8 cellular contexts compared by ENCODE assay signal in genomic region chr2:218397502-218398436, GRCh38. TPM values are rescaled to one million over a fixed set of nuclear protein-coding genes. Genes with fewer than 3 reads are reported as not detected.
A peak's percentile ranks its signal among the peaks of the same experiment; 100 is the strongest.
DNase-seq lines count a peak whose midpoint lies in the region; ATAC-seq and TF ChIP-seq lines count a peak whose summit lies in the region.

No MANE protein-coding gene starts in this region.

- DNase-seq in D341Med (ENCODE audit: low spot score) (peak; percentile 35), GM20000 (ENCODE audit: low spot score) (peak; percentile 83), NCI-H1105 (lab: John Stamatoyannopoulos, UW) (peak; percentile 37), UCSD-AML1 (lab: John Stamatoyannopoulos, UW; ENCODE audit: unreplicated experiment) (peak; percentile 90), dorsolateral prefrontal cortex (peak in 3 of 10 donors; percentile 29 to 56 (median 46)), lower leg skin (ENCODE audit: low spot score in 2 of 2) (peak in 1 of 2 donors; percentile 95)

- intact Hi-C loops in dorsolateral prefrontal cortex (cut with DNase I) (loop anchor here (2.0 to 5.0 kb wide), 5 partner anchors 105 to 181 kb away; partner anchors contain the start of genes ARPC2 (in 2 of the 2), AAMP (in 1 of the 2), PNKD (in 1 of the 2) and TMBIM1 (in 1 of the 2)), lower leg skin (cut with DNase I; ENCODE audit: low total_unique reads) (loop anchor here (10.0 kb wide), 1 partner anchor 123 kb away; the partner anchor contains the start of genes AAMP and PNKD)

- TF ChIP-seq POLR2A in lower leg skin (IDR thresholded peaks at IDR 0.05) = no peak

- TF ChIP-seq CTCF in GM20000 (IDR thresholded peaks at IDR 0.05; ENCODE audit: extremely low read depth, missing control alignments) = no peak
- TF ChIP-seq CTCF in dorsolateral prefrontal cortex (IDR thresholded peaks at IDR 0.05 in 54 of 56, conservative IDR thresholded peaks at IDR 0.05 in 2 of 56; ENCODE audit: low read depth in 1 of 56, partially characterized antibody in 56 of 56) = no peak
- TF ChIP-seq CTCF in lower leg skin (IDR thresholded peaks at IDR 0.05) = no peak

- peak overlapping the region; percentile 91 to 100 (median 99) for H3K27ac ChIP-seq in dorsolateral prefrontal cortex
- peak overlapping the region; percentile 99 for H3K27ac ChIP-seq in stomach smooth muscle (ENCODE audit: low read length)

- peaks cover 0 to 9% of the 10 kb centered on the region in 2 donors for H3K36me3 ChIP-seq in stomach smooth muscle (ENCODE audit: control insufficient read depth in 2 of 2, insufficient read depth in 2 of 2, low read length in 2 of 2)

- H3K27me3 ChIP-seq in dorsolateral prefrontal cortex (peaks cover 0 to 5% (median 0%) of the 10 kb centered on the region in 45 donors), stomach smooth muscle (ENCODE audit: control insufficient read depth in 1 of 2, insufficient read depth in 2 of 2, low read length in 2 of 2) (no peaks in the 10 kb centered on the region)

- 0 to 1% methylated on average over 46 of the region's 46 CpGs for WGBS in lower leg skin, 2 donors

- peaks cover 50% of the 10 kb centered on the region for H3K4me1 ChIP-seq in stomach smooth muscle (ENCODE audit: control insufficient read depth, insufficient read depth, low read length)

- peak overlapping the region; percentile 91 to 94 for H3K9ac ChIP-seq in stomach smooth muscle (ENCODE audit: low read length in 2 of 2)

- no peak for ATAC-seq in GM19324 (IDR thresholded peaks at IDR 0.05; ENCODE audit: low FRiP score, unreplicated experiment)

- H3K4me3 ChIP-seq in dorsolateral prefrontal cortex = peak overlapping the region; percentile 62 to 99 (median 94)
- peak overlapping the region; percentile 25 for H3K4me3 ChIP-seq in lower leg skin (ENCODE audit: low read depth, poor library complexity, severe bottlenecking)
- peak overlapping the region; percentile 67 to 92 for H3K4me3 ChIP-seq in stomach smooth muscle (ENCODE audit: low read length in 2 of 2)

- H3K9me3 ChIP-seq in stomach smooth muscle (ENCODE audit: control insufficient read depth in 2 of 2, low read length in 2 of 2) = no peaks in the 10 kb centered on the region

RNA-seq across cellular contexts. Expression of gene CTDSP1, which starts 1.9 kb away (rescaled TPM):
- total RNA-seq in dorsolateral prefrontal cortex (10 to 100 TPM; 25.1 to 85.9 (median 45.2) TPM), lower leg skin (100 to 1,000 TPM in 2 of 4 donors, 10 to 100 TPM in 2; 64.8 to 108 (median 99.9) TPM)

RNA-seq across cellular contexts. Expression of gene SLC11A1, which starts 15.7 kb away (rescaled TPM):
- total RNA-seq in dorsolateral prefrontal cortex = 10 to 100 TPM in 90 of 120 experiments, 1 to 10 TPM in 30; 2.6 to 76.0 (median 19.2) TPM
- total RNA-seq in lower leg skin = 1 to 10 TPM; 2.2 to 4.6 (median 3.5) TPM

RNA-seq across cellular contexts. Expression of gene VIL1, which starts 21.2 kb away (rescaled TPM):
- total RNA-seq in dorsolateral prefrontal cortex (under 1 TPM in 5 of 120 experiments, not detected in 115; 0.08 to 0.44 (median 0.26) TPM), lower leg skin (under 1 TPM in 2 of 4 donors, not detected in 2; 0.84 to 0.98 TPM)

RNA-seq across cellular contexts. Expression of gene CATIP, which starts 41.1 kb away (rescaled TPM):
- total RNA-seq in dorsolateral prefrontal cortex (1 to 10 TPM in 73 of 120 experiments, under 1 TPM in 42, not detected in 5; 0.20 to 4.6 (median 1.3) TPM), lower leg skin (not detected)

Comparison
In these comparisons a context has a peak if more than half of its experiments do, and no peak if none do; other contexts are left out.
1. H3K4me3 ChIP-seq: peak in every context shown above with its lines; median percentile 94 in dorsolateral prefrontal cortex; 80 in stomach smooth muscle; 25 in lower leg skin.